ENCODE assay signal across 8 cellular contexts in genomic region chr15:35546581-35547381, GRCh38. TPM values are rescaled to one million over a fixed set of nuclear protein-coding genes. Genes with fewer than 3 reads are reported as not detected.
DNase-seq lines count a peak whose midpoint lies in the region; ATAC-seq and TF ChIP-seq lines count a peak whose summit lies in the region.

No MANE protein-coding gene starts in this region.

- peak overlapping the region; percentile 93 for H3K4me3 Mint-ChIP-seq in T-helper 1 cell treated with Interleukin-12 subunit alpha and Interleukin-12 subunit beta and Interleukin-4 antibody, amounts not matched to agents 30 μg/mL and 1 μg/mL, for 36 hours

- no peaks in the 10 kb centered on the region for H3K27me3 ChIP-seq in mucosa of rectum (ENCODE audit: control insufficient read depth in 2 of 2, insufficient read depth in 2 of 2, low read length in 2 of 2)

- H3K27me3 Mint-ChIP-seq in T-helper 1 cell treated with Interleukin-12 subunit alpha and Interleukin-12 subunit beta and Interleukin-4 antibody, amounts not matched to agents 30 μg/mL and 1 μg/mL, for 36 hours (ENCODE audit: low read depth), result no peaks in the 10 kb centered on the region

- H3K27ac Mint-ChIP-seq in T-helper 1 cell treated with Interleukin-12 subunit alpha and Interleukin-12 subunit beta and Interleukin-4 antibody, amounts not matched to agents 30 μg/mL and 1 μg/mL, for 36 hours, result peak overlapping the region; percentile 79

- peak overlapping the region; percentile 99 for H3K27ac ChIP-seq in mucosa of rectum (ENCODE audit: low read depth in 2 of 2, low read length in 2 of 2)

- DNase-seq in T-helper 1 cell, result no peak
- peak; percentile 5 for DNase-seq in HuH-7 (ENCODE audit: low spot score)
- no peak for DNase-seq in choroid plexus epithelial cell (ENCODE audit: low read depth)
- no peak for DNase-seq in HT-29 (ENCODE audit: low spot score)
- no peak for DNase-seq in activated CD4-positive, alpha-beta T cell treated with anti-CD3 and anti-CD28 coated beads, Interleukin-2, amount 50 U/mL, for 4 hours

- H3K9ac ChIP-seq in mucosa of rectum (ENCODE audit: low read depth in 1 of 2, low read length in 2 of 2), result peak overlapping the region; percentile 77 to 98

- ATAC-seq in esophagus mucosa, result no peak

- no peaks in the 10 kb centered on the region for H3K9me3 ChIP-seq in mucosa of rectum (ENCODE audit: control insufficient read depth in 2 of 2, low read length in 2 of 2)

- H3K36me3 ChIP-seq in mucosa of rectum (ENCODE audit: control insufficient read depth in 2 of 2, insufficient read depth in 2 of 2, low read length in 2 of 2), result no peaks in the 10 kb centered on the region

- no peaks in the 10 kb centered on the region for H3K36me3 Mint-ChIP-seq in T-helper 1 cell treated with Interleukin-12 subunit alpha and Interleukin-12 subunit beta and Interleukin-4 antibody, amounts not matched to agents 30 μg/mL and 1 μg/mL, for 36 hours (ENCODE audit: low read depth)

- peaks cover 0 to 8% of the 10 kb centered on the region in 2 donors for H3K4me1 ChIP-seq in mucosa of rectum (ENCODE audit: control insufficient read depth in 2 of 2, insufficient read depth in 2 of 2, low read length in 2 of 2)

- peaks cover 21% of the 10 kb centered on the region for H3K4me1 Mint-ChIP-seq in T-helper 1 cell treated with Interleukin-12 subunit alpha and Interleukin-12 subunit beta and Interleukin-4 antibody, amounts not matched to agents 30 μg/mL and 1 μg/mL, for 36 hours (ENCODE audit: low read depth)

- peak overlapping the region; percentile 81 for H3K4me3 ChIP-seq in choroid plexus epithelial cell (ENCODE audit: low read depth, low read length)
- H3K4me3 ChIP-seq in mucosa of rectum (ENCODE audit: low read length in 2 of 2), result peak overlapping the region; percentile 81 to 94

- no peak for TF ChIP-seq CTCF in choroid plexus epithelial cell (conservative IDR thresholded peaks at IDR 0.05; ENCODE audit: low read depth, low read length)

- no peaks in the 10 kb centered on the region for H3K9me3 Mint-ChIP-seq in T-helper 1 cell treated with Interleukin-12 subunit alpha and Interleukin-12 subunit beta and Interleukin-4 antibody, amounts not matched to agents 30 μg/mL and 1 μg/mL, for 36 hours

RNA-seq across cellular contexts. Expression of gene DPH6, which starts 0.8 kb away (rescaled TPM):
- 17.4 TPM for total RNA-seq in esophagus mucosa
- total RNA-seq in HT-29 (2014; rRNA removed; shearing (Covaris generic)), result 9.3 and 27.3 TPM in 2 replicates
